In genomic region chr12:52946334-52946733, GRCh38 we compare ENCODE assay signal across 1 cellular context.
TF ChIP-seq lines count a peak whose summit lies in the region.

No MANE protein-coding gene starts in this region.

TF ChIP-seq in WTC11, 78 proteins besides CTCF, POLR2A, EP300 and RAD21 (continued from another document):
- no peak for TF ChIP-seq AR (CRISPR knock-in tag; IDR thresholded peaks at IDR 0.05)
- TF ChIP-seq ZBTB43 (CRISPR knock-in tag; IDR thresholded peaks at IDR 0.05) = no peak
- TF ChIP-seq NR1H2 (CRISPR knock-in tag; IDR thresholded peaks at IDR 0.05) = no peak
